Comparison of ENCODE assay signal across 8 cellular contexts in genomic region chr6:90295854-90296345, GRCh38. TPM values are rescaled to one million over a fixed set of nuclear protein-coding genes. Genes with fewer than 3 reads are reported as not detected.
A peak's percentile ranks its signal among the peaks of the same experiment; 100 is the strongest.
DNase-seq lines count a peak whose midpoint lies in the region; ATAC-seq and TF ChIP-seq lines count a peak whose summit lies in the region.

No MANE protein-coding gene starts in this region.

- no peak for TF ChIP-seq POLR2A in erythroblast (IDR thresholded peaks at IDR 0.05; ENCODE audit: low read length)

- H3K9me3 ChIP-seq in mucosa of descending colon, result no peaks in the 10 kb centered on the region

- intact Hi-C loops in mucosa of descending colon (cut with DNase I, micrococcal nuclease), result no loop called here

- TF ChIP-seq CTCF in GM12865 (IDR thresholded peaks at IDR 0.05; ENCODE audit: insufficient read depth, low read depth, low read length, missing control alignments) (no peak), mucosa of descending colon (IDR thresholded peaks at IDR 0.05) (no peak)

- peak overlapping the region; percentile 51 for H3K4me3 ChIP-seq in GM12865 (ENCODE audit: low read depth, low read length)
- H3K4me3 ChIP-seq in mucosa of descending colon, result peak overlapping the region; percentile 34

- H3K4me1 ChIP-seq in mucosa of descending colon (ENCODE audit: low read depth), result peaks cover 15% of the 10 kb centered on the region

- ATAC-seq in HG03064 (IDR thresholded peaks at IDR 0.05; ENCODE audit: low read depth, unreplicated experiment) (peak; percentile 40), mucosa of descending colon (peak; percentile 71), GM18517 (IDR thresholded peaks at IDR 0.05; ENCODE audit: unreplicated experiment) (no peak)

- DNase-seq in GM12865 (ENCODE audit: low read depth), result peak; percentile 55
- DNase-seq in NCI-H82 treated with DMSO at 0.1 percent for 48 hours (lab: John Stamatoyannopoulos, UW; ENCODE audit: unreplicated experiment), result peak; percentile 25
- peak; percentile 78 for DNase-seq in activated T-cell treated with anti-CD3 and anti-CD28 coated beads, Interleukin-2, amount 50 U/mL, for 1 hour
- peak; percentile 70 to 72 for DNase-seq in erythroblast (lab: John Stamatoyannopoulos, UW)
- peak; percentile 65 to 77 (median 74) for DNase-seq in mucosa of descending colon
- DNase-seq in stimulated activated CD8-positive, alpha-beta memory T cell treated with anti-CD3 and anti-CD28 coated beads, Interleukin-4, amount 100 ng/mL, for 48 hours, result peak; percentile 71

- no peaks in the 10 kb centered on the region for H3K36me3 ChIP-seq in mucosa of descending colon (ENCODE audit: low read depth)

RNA-seq across cellular contexts. Expression of gene BACH2, which starts 0.7 kb away (rescaled TPM):
- total RNA-seq in mucosa of descending colon, result 1 to 10 TPM in 2 of 3 donors, under 1 TPM in 1; 0.96 to 1.6 (median 1.2) TPM

Comparison
In these comparisons a context has a peak if more than half of its experiments do, and no peak if none do; other contexts are left out.
1. DNase-seq: peak in every context shown above with its lines; median percentile 78 in activated T-cell treated with anti-CD3 and anti-CD28 coated beads, Interleukin-2, amount 50 U/mL, for 1 hour; 74 in mucosa of descending colon; 71 in erythroblast; 71 in stimulated activated CD8-positive, alpha-beta memory T cell treated with anti-CD3 and anti-CD28 coated beads, Interleukin-4, amount 100 ng/mL, for 48 hours; 55 in GM12865; 25 in NCI-H82 treated with DMSO at 0.1 percent for 48 hours.